12 cellular contexts compared by ENCODE assay signal in genomic region chr15:45333550-45333949, GRCh38. TPM values are rescaled to one million over a fixed set of nuclear protein-coding genes. Genes with fewer than 3 reads are reported as not detected.
DNase-seq lines count a peak whose midpoint lies in the region; ATAC-seq and TF ChIP-seq lines count a peak whose summit lies in the region.
"Had no signal": no experiment of that assay in that cellular context is flagged by ENCODE, and none has a peak within 500 bp of the region (broad histone marks: within the 10 kb centered on the region; RNA-seq: fewer than 3 reads in every experiment).

No MANE protein-coding gene starts in this region.

- no peak overlapping the region for H3K9ac ChIP-seq in fibroblast of lung (ENCODE audit: insufficient read depth, low read length)

- H3K79me2 ChIP-seq in fibroblast of lung (ENCODE audit: control insufficient read depth, insufficient read depth, low read length), result no peaks in the 10 kb centered on the region

- peaks cover 21% of the 10 kb centered on the region for H3K4me1 Mint-ChIP-seq in nephron

- no peaks in the 10 kb centered on the region for H3K36me3 ChIP-seq in fibroblast of lung (ENCODE audit: control insufficient read depth, insufficient read depth, low read length)
- H3K36me3 ChIP-seq: ascending aorta had no signal

- H3K27ac ChIP-seq in fibroblast of lung (ENCODE audit: insufficient read depth, low read length), result no peak overlapping the region
- H3K27ac ChIP-seq: ascending aorta, skin epidermis had no signal

- in situ Hi-C loops in G401 (cut with HindIII; ENCODE audit: low sequenced_read_pairs), result no loop called here

- no peak overlapping the region for H2AFZ ChIP-seq in fibroblast of lung (ENCODE audit: low read length)

- H3K4me1 ChIP-seq in fibroblast of lung (ENCODE audit: control insufficient read depth, extremely low read depth, insufficient read depth, low read length), result no peaks in the 10 kb centered on the region
- H3K4me1 ChIP-seq: ascending aorta had no signal

- no peak overlapping the region for H3K4me3 Mint-ChIP-seq in nephron
- H3K4me3 Mint-ChIP-seq: activated CD4-positive, alpha-beta T cell treated with anti-CD3 and anti-CD28 coated beads, Interleukin-2, amount 10 ng/mL, durations not matched to agents 7 days and 5 days had no signal

- H3K27ac Mint-ChIP-seq in nephron, result peak overlapping the region; percentile 90 to 93 (median 91)
- H3K27ac Mint-ChIP-seq: activated CD4-positive, alpha-beta T cell treated with anti-CD3 and anti-CD28 coated beads, Interleukin-2, amount 10 ng/mL, durations not matched to agents 7 days and 5 days had no signal

- H3K4me3 ChIP-seq in fibroblast of lung (replicated peaks in 1 of 4; ENCODE audit: control extremely low read depth in 1 of 4, insufficient read depth in 1 of 4, low read depth in 3 of 4, low read length in 4 of 4), result no peak overlapping the region
- H3K4me3 ChIP-seq: ascending aorta, skin epidermis had no signal

- H3K4me2 ChIP-seq in fibroblast of lung (ENCODE audit: extremely low read depth, insufficient read depth, low read length), result no peak overlapping the region

- no peaks in the 10 kb centered on the region for H3K27me3 ChIP-seq in fibroblast of lung (ENCODE audit: control insufficient read depth, insufficient read depth, low read length)
- H3K27me3 ChIP-seq: ascending aorta had no signal

- DNase-seq in G401 (ENCODE audit: low spot score), result peak; percentile 63
- peak; percentile 12 for DNase-seq in NCI-H526 treated with DMSO at 0.1 percent for 48 hours (lab: John Stamatoyannopoulos, UW)
- peak; percentile 19 to 35 for DNase-seq in fibroblast of lung (ENCODE audit: low read depth in 2 of 2)
- DNase-seq in T1000 (lab: John Stamatoyannopoulos, UW), result no peak
- DNase-seq: activated CD4-positive, alpha-beta T cell treated with anti-CD3 and anti-CD28 coated beads, Interleukin-2, amount 10 ng/mL, durations not matched to agents 7 days and 5 days; NK-92 treated with Interleukin-12 subunit alpha and Interleukin-12 subunit beta, amount 100 ng/mL, for 24 hours had no signal

- ATAC-seq in GM21737 (IDR thresholded peaks at IDR 0.05; ENCODE audit: unreplicated experiment) (no peak), HG03108 (IDR thresholded peaks at IDR 0.05; ENCODE audit: unreplicated experiment) (no peak), HG03045 (IDR thresholded peaks at IDR 0.05; ENCODE audit: unreplicated experiment) (no peak)

- no peaks in the 10 kb centered on the region for H3K9me3 Mint-ChIP-seq in nephron
- H3K9me3 Mint-ChIP-seq: activated CD4-positive, alpha-beta T cell treated with anti-CD3 and anti-CD28 coated beads, Interleukin-2, amount 10 ng/mL, durations not matched to agents 7 days and 5 days had no signal

- TF ChIP-seq CTCF in fibroblast of lung (conservative IDR thresholded peaks at IDR 0.05 in 1 of 2, IDR thresholded peaks at IDR 0.05 in 1 of 2; ENCODE audit: low read depth in 1 of 2, low read length in 2 of 2), result no peak
- TF ChIP-seq CTCF in nephron (IDR thresholded peaks at IDR 0.05; ENCODE audit: unreplicated experiment in 3 of 3), result no peak

- H3K9me3 ChIP-seq in fibroblast of lung (ENCODE audit: control insufficient read depth, insufficient read depth, low read depth, low read length), result no peaks in the 10 kb centered on the region
- H3K9me3 ChIP-seq: ascending aorta had no signal

- H4K20me1 ChIP-seq in fibroblast of lung (ENCODE audit: control insufficient read depth, extremely low read depth, insufficient read depth, low read length), result no peaks in the 10 kb centered on the region

- no peaks in the 10 kb centered on the region for H3K27me3 Mint-ChIP-seq in nephron (ENCODE audit: low read depth)

- no peaks in the 10 kb centered on the region for H3K36me3 Mint-ChIP-seq in nephron (ENCODE audit: low read depth)

RNA-seq across cellular contexts. Expression of gene GATM, which starts 44.8 kb away (rescaled TPM):
- 26.7 and 32.5 TPM in 2 replicates for total RNA-seq in G401 (2014; rRNA removed; shearing (Covaris generic))
- 0.17 and 0.26 TPM in 2 replicates for total RNA-seq in fibroblast of lung
- 0.07 and 0.14 TPM in 2 replicates for polyA plus RNA-seq in fibroblast of lung
- polyA plus RNA-seq in fibroblast of lung (2012), result 0.03 and 0.31 TPM in 2 replicates
- polyA minus RNA-seq in fibroblast of lung (ENCODE audit: low replicate concordance), result 2.8 TPM in 1 of 2 replicates, not detected in the other

Comparison
In these comparisons a context has a peak if more than half of its experiments do, and no peak if none do; other contexts are left out.
1. RNA of gene GATM, which starts 44.8 kb away (total RNA-seq): 26.7 to 32.5 TPM in G401; 0.17 to 0.26 TPM in fibroblast of lung; every median in the first group is over 10 times any median in the second.